In genomic region chr6:10519217-10519697, GRCh38 we compare ENCODE assay signal across 8 cellular contexts. TPM values are rescaled to one million over a fixed set of nuclear protein-coding genes. Genes with fewer than 3 reads are reported as not detected.
DNase-seq lines count a peak whose midpoint lies in the region; ATAC-seq and TF ChIP-seq lines count a peak whose summit lies in the region.
"Not testable (repeated sequence)": the region's sequence is repeated elsewhere in the genome, so short reads cannot be mapped to it uniquely, and the experiment has no call there.

No MANE protein-coding gene starts in this region.

- not testable (repeated sequence) for H3F3A ChIP-seq in OCI-LY1 (ENCODE audit: insufficient read depth, low read length)

- not testable (repeated sequence) for DNase-seq in WTC11 (ENCODE audit: low spot score); endodermal cell; nephron progenitor cell; thoracic aorta (ENCODE audit: low spot score)

- POLR2A ChIA-PET in HEK293 (lab: Yijun Ruan, JAX); WTC11 (lab: Charles Lee): not testable (repeated sequence)

- WGBS in endodermal cell (ENCODE audit: insufficient coverage in 1 of 2, insufficient read length in 1 of 2), 2 experiments: 90 to 92% methylated on average over 8 to 9 of the region's 9 CpGs

- TF ChIP-seq CTCF in HEK293 (tag by site-specific recombination; IDR thresholded peaks at IDR 0.05); OCI-LY1 (IDR thresholded peaks at IDR 0.05; ENCODE audit: low read length); WTC11 (IDR thresholded peaks at IDR 0.05); endodermal cell (conservative IDR thresholded peaks at IDR 0.05); nephron progenitor cell (IDR thresholded peaks at IDR 0.05); thoracic aorta (IDR thresholded peaks at IDR 0.05): not testable (repeated sequence)

- ATAC-seq in WTC11; thoracic aorta (ENCODE audit: insufficient number of reproducible peaks, low FRiP score, low read depth): not testable (repeated sequence)

- H3K4me1 Mint-ChIP-seq in WTC11 (peaks cover 55% of the 10 kb centered on the region), endodermal cell (peaks cover 36% of the 10 kb centered on the region), nephron progenitor cell (peaks cover 53% of the 10 kb centered on the region)

- H3K27ac Mint-ChIP-seq in WTC11 (peak overlapping the region; percentile 35), endodermal cell (peak overlapping the region; percentile 9), nephron progenitor cell (peak overlapping the region; percentile 77)

- not testable (repeated sequence) for H3K4me3 Mint-ChIP-seq in WTC11, endodermal cell, nephron progenitor cell

- H2AFZ ChIP-seq in ACC112 (ENCODE audit: low read length, unreplicated experiment); OCI-LY1 (ENCODE audit: low read length): not testable (repeated sequence)

- not testable (repeated sequence) for H3K79me2 ChIP-seq in ACC112 (ENCODE audit: control insufficient read depth, insufficient read depth, low read length, unreplicated experiment); OCI-LY1 (ENCODE audit: insufficient read depth, low read length)

- not testable (repeated sequence) for H3K27me3 ChIP-seq in ACC112 (ENCODE audit: insufficient read depth, low read length); OCI-LY1 (ENCODE audit: insufficient read depth, low read length); endodermal cell (ENCODE audit: control insufficient read depth, insufficient read depth, low read length, poor library complexity, severe bottlenecking); iPS-18a (ENCODE audit: control insufficient read depth, insufficient read depth, low read length); thoracic aorta (replicated peaks; ENCODE audit: insufficient read depth)

- CTCF ChIA-PET in HEK293 (lab: Yijun Ruan, JAX): interaction anchor here (0.7 kb wide), 1 partner anchor 240 kb away, joined by 3 read pairs; no protein-coding TSS in a partner anchor
- CTCF ChIA-PET in WTC11 (lab: Charles Lee): not testable (repeated sequence)

- H3K27ac ChIP-seq in ACC112 (ENCODE audit: low read depth, low read length): 0 out of 2 replicates have a peak overlapping the region, but pooled peaks have one; percentile 5
- not testable (repeated sequence) for H3K27ac ChIP-seq in HEK293 (ENCODE audit: extremely low read depth, low read depth, low read length); endodermal cell (ENCODE audit: low read depth, low read length)
- H3K27ac ChIP-seq in OCI-LY1 (ENCODE audit: low read depth, low read length, poor library complexity, severe bottlenecking): peak overlapping the region; percentile 59
- peak overlapping the region; percentile 43 for H3K27ac ChIP-seq in iPS-18a (ENCODE audit: low read length)
- peak overlapping the region; percentile 15 to 84 for H3K27ac ChIP-seq in thoracic aorta

- not testable (repeated sequence) for H3K9me3 ChIP-seq in HEK293 (ENCODE audit: control insufficient read depth, insufficient read depth, low read depth, low read length); OCI-LY1 (ENCODE audit: low read length); endodermal cell (ENCODE audit: control insufficient read depth, low read length); iPS-18a (ENCODE audit: control insufficient read depth, low read depth, low read length); thoracic aorta

- H3K36me3 ChIP-seq in ACC112 (ENCODE audit: insufficient read depth, low read length); HEK293 (ENCODE audit: control insufficient read depth in 2 of 2, insufficient read depth in 1 of 2, low read length in 2 of 2); OCI-LY1 (ENCODE audit: insufficient read depth, low read length); endodermal cell (ENCODE audit: control insufficient read depth, insufficient read depth, low read length); iPS-18a (ENCODE audit: control insufficient read depth, low read depth, low read length); thoracic aorta: not testable (repeated sequence)

- not testable (repeated sequence) for H3K27me3 Mint-ChIP-seq in WTC11 (ENCODE audit: low read depth); endodermal cell (ENCODE audit: insufficient read depth); nephron progenitor cell (ENCODE audit: low read depth, poor library complexity)

- H4K20me1 ChIP-seq in OCI-LY1 (ENCODE audit: insufficient read depth, low read length): not testable (repeated sequence)

- H3K4me1 ChIP-seq in ACC112 (ENCODE audit: control insufficient read depth, insufficient read depth, low read length, unreplicated experiment) (peaks cover 19% of the 10 kb centered on the region), HEK293 (ENCODE audit: control insufficient read depth, insufficient read depth, low read length) (peaks cover 11% of the 10 kb centered on the region), OCI-LY1 (ENCODE audit: insufficient read depth, low read length, severe bottlenecking) (peaks cover 36% of the 10 kb centered on the region), iPS-18a (ENCODE audit: control insufficient read depth, low read depth, low read length) (peaks cover 34% of the 10 kb centered on the region), thoracic aorta (ENCODE audit: control insufficient read depth in 1 of 2, low read depth in 2 of 2) (peaks cover 22 to 49% of the 10 kb centered on the region in 2 donors)
- not testable (repeated sequence) for H3K4me1 ChIP-seq in endodermal cell (ENCODE audit: control insufficient read depth, insufficient read depth, low read length)

- not testable (repeated sequence) for H3K4me2 ChIP-seq in OCI-LY1 (ENCODE audit: low read length)

- not testable (repeated sequence) for H3K4me3 ChIP-seq in ACC112 (ENCODE audit: low read depth, low read length); HEK293 (ENCODE audit: low read depth, low read length); OCI-LY1 (ENCODE audit: low read depth, low read length, poor library complexity, severe bottlenecking); endodermal cell (ENCODE audit: low read length); iPS-18a (ENCODE audit: low read length); thoracic aorta

- not testable (repeated sequence) for H3K9me3 Mint-ChIP-seq in WTC11, endodermal cell, nephron progenitor cell

- H3K9me2 ChIP-seq in OCI-LY1 (ENCODE audit: low read depth, low read length): not testable (repeated sequence)

- H3K9ac ChIP-seq in OCI-LY1 (ENCODE audit: low read length); endodermal cell (ENCODE audit: extremely low read depth, low read length, poor library complexity, severe bottlenecking): not testable (repeated sequence)
- peak overlapping the region; percentile 53 for H3K9ac ChIP-seq in iPS-18a (ENCODE audit: low read length)

- H3K36me3 Mint-ChIP-seq in WTC11; endodermal cell (ENCODE audit: low read depth); nephron progenitor cell (ENCODE audit: low read depth): not testable (repeated sequence)

TF ChIP-seq in HEK293, 187 proteins besides CTCF, POLR2A, EP300 and RAD21:
- TF ChIP-seq SCRT1 (tag by site-specific recombination; IDR thresholded peaks at IDR 0.05; ENCODE audit: borderline replicate concordance): 0 out of 2 replicates have a peak, but pooled peaks have one; percentile 29

RNA-seq across cellular contexts. Expression of gene GCNT2, which starts 1.9 kb away (rescaled TPM):
- total RNA-seq in WTC11 (2021) (51.2 to 66.7 TPM (median 62.7 TPM) in 3 replicates), endodermal cell (10 to 100 TPM; 23.3 to 24.9 TPM), thoracic aorta (10 to 100 TPM; 29.1 to 44.9 TPM)
- polyA plus RNA-seq in endodermal cell (2013, experiment 1 of 2): 17.8 TPM
- 17.7 TPM for polyA plus RNA-seq in endodermal cell (2013, experiment 2 of 2)

Comparison
In these comparisons a context has a peak if more than half of its experiments do, and no peak if none do; other contexts are left out.
1. H3K27ac Mint-ChIP-seq: peak in every context shown above with its lines; median percentile 77 in nephron progenitor cell; 35 in WTC11; 9 in endodermal cell.